In the genomic region with DNA sequence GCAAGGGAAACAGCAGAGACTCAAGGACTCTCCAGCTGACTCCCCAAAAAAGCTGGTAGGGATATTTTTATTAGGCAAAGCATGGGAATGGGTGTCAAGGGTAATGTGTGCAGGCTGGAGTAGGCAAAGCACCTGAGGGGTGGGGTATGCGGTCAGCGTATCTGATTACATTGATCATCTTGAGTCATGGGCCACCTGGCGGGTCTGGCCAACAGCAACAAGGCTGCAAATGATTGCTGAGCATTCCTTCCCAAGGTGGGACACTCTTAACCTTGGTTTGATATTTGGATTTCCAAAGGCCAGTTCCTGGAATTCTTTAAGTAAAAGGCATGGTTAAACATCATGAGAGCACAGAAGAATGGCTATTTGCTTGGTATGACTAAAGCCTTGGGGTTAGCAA, we compare ENCODE assay signal across 23 cellular contexts. TPM values are rescaled to one million over a fixed set of nuclear protein-coding genes. Genes with fewer than 3 reads are reported as not detected.
"Had no signal": no experiment of that assay in that cellular context is flagged by ENCODE, and none has a peak within 500 bp of the region (broad histone marks: within the 10 kb centered on the region; RNA-seq: fewer than 3 reads in every experiment).

No MANE protein-coding gene starts in this region.

- H3K36me3 ChIP-seq: adrenal gland, ascending aorta, brain microvascular endothelial cell, colonic mucosa, neural progenitor cell, sigmoid colon, transverse colon had no signal

- H3K27ac Mint-ChIP-seq: activated naive CD8-positive, alpha-beta T cell; effector memory CD8-positive, alpha-beta T cell; naive thymus-derived CD8-positive, alpha-beta T cell; neural progenitor cell; stimulated activated memory B cell treated with anti-CD40 and anti-IgM and Interleukin-4, amounts not matched to agents 10 μg/mL and 1 μg/mL and 100 μg/mL, for 72 hours; T-helper 17 cell had no signal

- ATAC-seq: effector memory CD8-positive, alpha-beta T cell; left lobe of liver; naive thymus-derived CD8-positive, alpha-beta T cell; stimulated activated memory B cell treated with anti-CD40 and anti-IgM and Interleukin-4, amounts not matched to agents 10 μg/mL and 1 μg/mL and 100 μg/mL, for 72 hours; T-helper 17 cell had no signal

- H3K9me3 Mint-ChIP-seq: effector memory CD8-positive, alpha-beta T cell; stimulated activated memory B cell treated with anti-CD40 and anti-IgM and Interleukin-4, amounts not matched to agents 10 μg/mL and 1 μg/mL and 100 μg/mL, for 72 hours had no signal

- H3K27me3 Mint-ChIP-seq: stimulated activated memory B cell treated with anti-CD40 and anti-IgM and Interleukin-4, amounts not matched to agents 10 μg/mL and 1 μg/mL and 100 μg/mL, for 72 hours had no signal

- H3K27me3 ChIP-seq: adrenal gland, ascending aorta, brain microvascular endothelial cell, colonic mucosa, neural progenitor cell, sigmoid colon, transverse colon had no signal

- H3K9me3 ChIP-seq: adrenal gland, ascending aorta, colonic mucosa, sigmoid colon, transverse colon had no signal

- H3K4me3 Mint-ChIP-seq: activated naive CD8-positive, alpha-beta T cell; effector memory CD8-positive, alpha-beta T cell; naive thymus-derived CD8-positive, alpha-beta T cell; neural progenitor cell; stimulated activated memory B cell treated with anti-CD40 and anti-IgM and Interleukin-4, amounts not matched to agents 10 μg/mL and 1 μg/mL and 100 μg/mL, for 72 hours; T-helper 17 cell had no signal

- H3K36me3 Mint-ChIP-seq: activated naive CD8-positive, alpha-beta T cell; naive thymus-derived CD8-positive, alpha-beta T cell; neural progenitor cell; stimulated activated memory B cell treated with anti-CD40 and anti-IgM and Interleukin-4, amounts not matched to agents 10 μg/mL and 1 μg/mL and 100 μg/mL, for 72 hours had no signal

- H3K4me1 Mint-ChIP-seq: naive thymus-derived CD8-positive, alpha-beta T cell; neural progenitor cell; stimulated activated memory B cell treated with anti-CD40 and anti-IgM and Interleukin-4, amounts not matched to agents 10 μg/mL and 1 μg/mL and 100 μg/mL, for 72 hours; T-helper 17 cell had no signal

- H3K27ac ChIP-seq: adrenal gland, ascending aorta, brain microvascular endothelial cell, colonic mucosa, dorsolateral prefrontal cortex, neural progenitor cell, sigmoid colon, transverse colon had no signal

- H3K4me3 ChIP-seq: adrenal gland, ascending aorta, colonic mucosa, dorsolateral prefrontal cortex, lung, neural progenitor cell, sigmoid colon, smooth muscle cell, transverse colon had no signal

- H3K4me1 ChIP-seq: adrenal gland, ascending aorta, colonic mucosa, neural progenitor cell, sigmoid colon, transverse colon had no signal

- DNase-seq: activated CD4-positive, alpha-beta T cell treated with anti-CD3 and anti-CD28 coated beads for 1 hour; activated gamma-delta T cell treated with Interleukin-2 at 50 U/mL for 16 hours; activated T-cell treated with anti-CD3 and anti-CD28 coated beads, Interleukin-2, amount 50 U/mL, for 1 hour; adrenal gland; brain microvascular endothelial cell; colonic mucosa; dorsolateral prefrontal cortex; effector memory CD8-positive, alpha-beta T cell; foreskin fibroblast; kidney; naive thymus-derived CD8-positive, alpha-beta T cell; retina; sigmoid colon; stimulated activated CD4-positive, alpha-beta T cell treated with anti-CD3 and anti-CD28 coated beads, Interleukin-15, amount 100 ng/mL, for 24 hours; T-helper 17 cell; transverse colon had no signal

RNA-seq across cellular contexts. Expression of a gene that starts 32.6 kb away (rescaled TPM):
- total RNA-seq: naive thymus-derived CD8-positive, alpha-beta T cell; T-helper 17 cell had no signal
